ENCODE assay signal across 1 cellular context in genomic region chr2:216648105-216648504, GRCh38.
TF ChIP-seq lines count a peak whose summit lies in the region.

No MANE protein-coding gene starts in this region.

TF ChIP-seq in HEK293, 187 proteins besides CTCF, POLR2A, EP300 and RAD21 (continued from another document):
- TF ChIP-seq ZNF639 (tag by site-specific recombination; IDR thresholded peaks at IDR 0.05): no peak
